Comparison of ENCODE assay signal across 35 cellular contexts in the genomic region with DNA sequence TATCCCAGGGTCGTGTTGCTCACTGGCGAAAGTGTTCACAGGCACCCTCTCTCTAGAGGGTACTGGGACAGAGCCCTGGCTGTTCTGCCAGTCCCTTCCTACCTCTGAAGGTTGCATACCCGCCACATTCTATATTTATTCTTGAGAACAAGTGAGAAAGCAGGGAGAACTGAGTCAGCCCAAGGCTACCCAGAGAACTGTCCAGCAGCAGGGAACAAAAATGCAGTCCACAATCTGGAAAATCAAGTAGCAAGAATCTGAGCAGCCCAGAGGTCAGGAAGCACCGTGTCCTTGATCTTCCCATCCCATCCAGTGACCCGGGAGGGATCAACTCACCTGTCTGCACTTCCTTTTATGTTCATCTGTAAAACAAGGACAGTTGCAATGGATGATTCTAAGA.
"Had no signal": no experiment of that assay in that cellular context is flagged by ENCODE, and none has a peak within 500 bp of the region (broad histone marks: within the 10 kb centered on the region; RNA-seq: fewer than 3 reads in every experiment).

No MANE protein-coding gene starts in this region.

- H3K36me3 ChIP-seq: MG63 had no signal

- H3K4me3 ChIP-seq: MG63 had no signal

- H3K9ac ChIP-seq: KMS-11 had no signal

- DNase-seq: Karpas-422, Kasumi-1, MG63, MM.1S, MV-4-11, NCI-H1048, NCI-H1092, NCI-H1092 treated with DMSO at 0.1 percent for 48 hours, NCI-H1105, NCI-H1105 treated with DMSO at 0.1 percent for 48 hours, NCI-H1417, NCI-H1417 treated with DMSO at 0.1 percent for 48 hours, NCI-H1436, NCI-H1436 treated with DMSO at 0.1 percent for 48 hours, NCI-H146, NCI-H1694, NCI-H1694 treated with DMSO at 0.1 percent for 48 hours, NCI-H187, NCI-H187 treated with DMSO at 0.1 percent for 48 hours, NCI-H1930, NCI-H2029, NCI-H2029 treated with DMSO at 0.1 percent for 48 hours, NCI-H2081, NCI-H2081 treated with DMSO at 0.1 percent for 48 hours, NCI-H2107, NCI-H2171, NCI-H2171 treated with DMSO at 0.1 percent for 48 hours, NCI-H2227 treated with DMSO at 0.1 percent for 48 hours, NCI-H226, NCI-H345, NCI-H446, NCI-H446 treated with DMSO at 0.1 percent for 48 hours, NCI-H510A, NCI-H510A treated with DMSO at 0.1 percent for 48 hours had no signal

- H3K27ac ChIP-seq: KMS-11 had no signal

- H3K4me2 ChIP-seq: KMS-11 had no signal

- H3K27me3 ChIP-seq: MG63 had no signal
